In the genomic region with DNA sequence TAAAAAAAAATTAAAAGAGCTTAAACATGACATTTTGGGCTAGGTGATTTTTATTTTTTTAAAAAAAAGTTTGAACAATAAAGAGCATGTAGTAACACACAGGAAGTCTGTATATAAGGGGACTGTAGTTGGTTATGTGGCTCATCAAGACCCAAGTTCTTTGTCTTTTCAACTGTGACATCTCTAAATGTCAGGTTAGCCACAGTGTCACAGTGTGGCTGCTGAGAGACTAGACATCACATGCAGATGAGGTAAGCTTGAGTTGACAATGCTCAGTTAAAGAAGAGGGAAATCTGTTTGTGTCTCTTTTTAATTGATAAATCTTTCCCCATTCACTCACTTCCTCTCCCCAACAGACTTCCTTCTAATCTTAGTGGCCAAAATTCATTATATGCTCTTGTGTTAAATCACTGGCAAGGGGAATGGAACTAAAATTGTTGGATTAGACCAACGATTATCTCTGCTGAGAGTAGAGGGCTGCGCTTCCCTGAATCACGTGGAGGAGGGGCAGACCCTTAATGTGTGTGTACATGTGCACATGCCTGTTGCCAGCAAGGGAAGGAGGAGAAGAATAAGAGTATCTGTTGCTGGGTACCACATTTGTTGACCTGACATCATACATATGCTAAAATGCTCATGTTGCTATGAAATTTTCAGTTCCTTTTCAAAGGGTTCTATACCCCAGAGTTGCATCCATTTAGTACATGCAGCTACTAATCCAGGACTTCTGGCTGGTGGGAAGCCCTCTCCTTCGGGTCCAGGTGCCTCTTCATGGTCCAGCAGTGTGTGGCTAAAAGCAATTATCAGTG, we compare ENCODE assay signal across 12 cellular contexts.
DNase-seq lines count a peak whose midpoint lies in the region; ATAC-seq, FAIRE-seq and TF ChIP-seq lines count a peak whose summit lies in the region.
"Had no signal": no experiment of that assay in that cellular context is flagged by ENCODE, and none has a peak within 500 bp of the region (broad histone marks: within the 10 kb centered on the region; RNA-seq: fewer than 3 reads in every experiment).

No MANE protein-coding gene starts in this region.

- BruUV-seq in PC-3 (replicated peaks; lab: Mats Ljungman, UMichigan) = no TSS peak

- no peak overlapping the region for H2AFZ ChIP-seq in PC-3 (ENCODE audit: low read length)

- H3K36me3 ChIP-seq in transverse colon (no peaks in the 10 kb centered on the region), vagina (peaks cover 0 to 13% of the 10 kb centered on the region in 2 donors), PC-3 (ENCODE audit: low read depth, low read length) (no peaks in the 10 kb centered on the region)

- POLR2A ChIA-PET in PC-3 (lab: Charles Lee; ENCODE audit: unreplicated experiment) = no interaction called here

- H3F3A ChIP-seq in PC-3 (ENCODE audit: low read length, unreplicated experiment) = no peaks in the 10 kb centered on the region

- intact Hi-C loops in transverse colon (cut with DNase I; ENCODE audit: low total_unique reads) = no loop called here
- intact Hi-C loops in vagina (cut with DNase I) = no loop called here
- intact Hi-C loops in PC-3 (cut with micrococcal nuclease) = no loop called here

- H3K9me3 ChIP-seq in transverse colon (no peaks in the 10 kb centered on the region), vagina (no peaks in the 10 kb centered on the region), PC-3 (ENCODE audit: low read length) (no peaks in the 10 kb centered on the region)

- peaks cover 3 to 27% (median 10%) of the 10 kb centered on the region in 4 donors for H3K4me1 ChIP-seq in transverse colon
- no peaks in the 10 kb centered on the region for H3K4me1 ChIP-seq in vagina
- H3K4me1 ChIP-seq in PC-3 (ENCODE audit: insufficient read depth, low read length) = no peaks in the 10 kb centered on the region

- H3K9ac ChIP-seq in PC-3 (ENCODE audit: low read length) = no peak overlapping the region

- H3K9me2 ChIP-seq in PC-3 (replicated peaks; ENCODE audit: low read length) = no peaks in the 10 kb centered on the region

- no peak overlapping the region for H3K4me2 ChIP-seq in PC-3 (ENCODE audit: low read length)

- TF ChIP-seq EP300 in transverse colon (IDR thresholded peaks at IDR 0.05; ENCODE audit: low read depth) = no peak

- peak; percentile 76 for FAIRE-seq in GM12892 (lab: Jason Lieb, UNC)

- H3K4me3 ChIP-seq in transverse colon (no peak overlapping the region), vagina (no peak overlapping the region), PC-3 (ENCODE audit: low read length) (no peak overlapping the region)

- H3K79me2 ChIP-seq in PC-3 (ENCODE audit: low read length) = no peaks in the 10 kb centered on the region

- TF ChIP-seq POLR2A in GM12892 (IDR thresholded peaks at IDR 0.05; ENCODE audit: low read depth, low read length) (no peak), transverse colon (IDR thresholded peaks at IDR 0.05) (no peak), vagina (IDR thresholded peaks at IDR 0.05) (no peak)

- no peak for DNase-seq in GM12892 (ENCODE audit: insufficient read length)
- peak; percentile 50 for DNase-seq in kidney tubule cell (ENCODE audit: low spot score)
- no peak for DNase-seq in transverse colon
- no peak for DNase-seq in vagina (ENCODE audit: extremely low spot score in 2 of 2)
- DNase-seq in G401 (ENCODE audit: low spot score) = no peak
- no peak for DNase-seq in PC-3
- DNase-seq: effector CD8-positive, alpha-beta T cell; GOT3 had no signal

- in situ Hi-C loops in transverse colon (cut with MboI; ENCODE audit: low pct_ligation_motif_present in 1 of 4, low pct_unique_long_range_greater_than_20kb in 1 of 4, low sequenced_read_pairs in 3 of 4) (no loop called here), G401 (cut with HindIII; ENCODE audit: low sequenced_read_pairs) (no loop called here)

- no peak overlapping the region for H3K27ac ChIP-seq in transverse colon
- no peak overlapping the region for H3K27ac ChIP-seq in vagina
- H3K27ac ChIP-seq in PC-3 (ENCODE audit: low read length) = no peak overlapping the region
- H3K27ac ChIP-seq: C4-2B, HL-60 had no signal

- WGBS in transverse colon (ENCODE audit: low coverage in 1 of 2), 2 donors = 46 to 85% methylated on average over 2 to 4 of the region's 4 CpGs

- no peaks in the 10 kb centered on the region for H3K27me3 ChIP-seq in transverse colon
- H3K27me3 ChIP-seq in vagina = no peaks in the 10 kb centered on the region
- no peaks in the 10 kb centered on the region for H3K27me3 ChIP-seq in PC-3 (ENCODE audit: low read length)

- ATAC-seq in GM21423 (IDR thresholded peaks at IDR 0.05; ENCODE audit: unreplicated experiment) = peak; percentile 80
- ATAC-seq in HG03354 (IDR thresholded peaks at IDR 0.05; ENCODE audit: poor library complexity, severe bottlenecking, unreplicated experiment) = peak; percentile 78
- ATAC-seq in PC-3 = no peak

- TF ChIP-seq CTCF in transverse colon (IDR thresholded peaks at IDR 0.05) (no peak), vagina (IDR thresholded peaks at IDR 0.05) (no peak), PC-3 (conservative IDR thresholded peaks at IDR 0.05; ENCODE audit: low read depth, low read length) (no peak)

- no peaks in the 10 kb centered on the region for H4K20me1 ChIP-seq in PC-3 (ENCODE audit: low read length)

- CTCF ChIA-PET in PC-3 (lab: Charles Lee) = no interaction called here
